Comparison of ENCODE assay signal across 17 cellular contexts in genomic region chr12:29589852-29590251, GRCh38.
"Had no signal": no experiment of that assay in that cellular context is flagged by ENCODE, and none has a peak within 500 bp of the region (broad histone marks: within the 10 kb centered on the region; RNA-seq: fewer than 3 reads in every experiment).

No MANE protein-coding gene starts in this region.

- H3K27ac Mint-ChIP-seq: activated B cell treated with CpG ODN at 0.5 μM for 24 hours; activated CD4-positive, alpha-beta memory T cell treated with anti-CD3 and anti-CD28 coated beads for 36 hours; activated naive CD8-positive, alpha-beta T cell; activated T-helper 1 cell treated with anti-CD3 and anti-CD28 coated beads, Interleukin-12 subunit alpha, Interleukin-12 subunit beta, Interleukin-2, Interleukin-4 antibody, amounts not matched to agents 30 ng/mL and 10 ng/mL and 1 ng/mL, durations not matched to agents 14 hours and 24 hours and 36 hours; natural killer cell; stimulated activated naive B cell treated with anti-CD40 and anti-IgM and Interleukin-4, amounts not matched to agents 10 μg/mL and 1 μg/mL and 100 μg/mL, for 72 hours; T-helper 2 cell treated with Interferon-gamma antibody and Interleukin-4, amounts not matched to agents 5 μg/mL and 100 μg/mL, for 36 hours had no signal

- H3K9me3 Mint-ChIP-seq: activated B cell treated with CpG ODN at 0.5 μM for 24 hours; activated CD4-positive, alpha-beta memory T cell treated with anti-CD3 and anti-CD28 coated beads for 36 hours; activated T-helper 1 cell treated with anti-CD3 and anti-CD28 coated beads, Interleukin-12 subunit alpha, Interleukin-12 subunit beta, Interleukin-2, Interleukin-4 antibody, amounts not matched to agents 30 ng/mL and 10 ng/mL and 1 ng/mL, durations not matched to agents 14 hours and 24 hours and 36 hours; natural killer cell; stimulated activated naive B cell treated with anti-CD40 and anti-IgM and Interleukin-4, amounts not matched to agents 10 μg/mL and 1 μg/mL and 100 μg/mL, for 72 hours; T-helper 2 cell treated with Interferon-gamma antibody and Interleukin-4, amounts not matched to agents 5 μg/mL and 100 μg/mL, for 36 hours had no signal

- H3K9me3 ChIP-seq: gastrocnemius medialis, neutrophil, thoracic aorta had no signal

- H3K27ac ChIP-seq: gastrocnemius medialis, neutrophil, thoracic aorta had no signal

- H3K36me3 ChIP-seq: gastrocnemius medialis, neutrophil, thoracic aorta had no signal

- H3K27me3 ChIP-seq: gastrocnemius medialis, neutrophil had no signal

- H3K4me3 ChIP-seq: gastrocnemius medialis, thoracic aorta had no signal

- H3K4me3 Mint-ChIP-seq: activated B cell treated with CpG ODN at 0.5 μM for 24 hours; activated CD4-positive, alpha-beta memory T cell treated with anti-CD3 and anti-CD28 coated beads for 36 hours; activated naive CD8-positive, alpha-beta T cell; activated T-helper 1 cell treated with anti-CD3 and anti-CD28 coated beads, Interleukin-12 subunit alpha, Interleukin-12 subunit beta, Interleukin-2, Interleukin-4 antibody, amounts not matched to agents 30 ng/mL and 10 ng/mL and 1 ng/mL, durations not matched to agents 14 hours and 24 hours and 36 hours; natural killer cell; stimulated activated naive B cell treated with anti-CD40 and anti-IgM and Interleukin-4, amounts not matched to agents 10 μg/mL and 1 μg/mL and 100 μg/mL, for 72 hours; T-helper 2 cell treated with Interferon-gamma antibody and Interleukin-4, amounts not matched to agents 5 μg/mL and 100 μg/mL, for 36 hours had no signal

- DNase-seq: activated B cell treated with CpG ODN at 0.5 μM for 24 hours; activated CD4-positive, alpha-beta memory T cell treated with anti-CD3 and anti-CD28 coated beads for 36 hours; activated CD4-positive, alpha-beta T cell treated with anti-CD3 and anti-CD28 coated beads for 4 hours; activated gamma-delta T cell treated with Interleukin-2 at 50 U/mL for 16 hours; activated T-cell treated with anti-CD3 and anti-CD28 coated beads for 4 hours; amniotic stem cell; gastrocnemius medialis; head of caudate nucleus; natural killer cell; posterior cingulate gyrus; retina; stimulated activated naive B cell treated with anti-CD40 and anti-IgM and Interleukin-4, amounts not matched to agents 10 μg/mL and 1 μg/mL and 100 μg/mL, for 72 hours had no signal

- H3K4me1 Mint-ChIP-seq: activated B cell treated with CpG ODN at 0.5 μM for 24 hours; natural killer cell; stimulated activated naive B cell treated with anti-CD40 and anti-IgM and Interleukin-4, amounts not matched to agents 10 μg/mL and 1 μg/mL and 100 μg/mL, for 72 hours had no signal

- H3K36me3 Mint-ChIP-seq: activated CD4-positive, alpha-beta memory T cell treated with anti-CD3 and anti-CD28 coated beads for 36 hours; activated naive CD8-positive, alpha-beta T cell; natural killer cell; stimulated activated naive B cell treated with anti-CD40 and anti-IgM and Interleukin-4, amounts not matched to agents 10 μg/mL and 1 μg/mL and 100 μg/mL, for 72 hours had no signal
